2 cellular contexts compared by ENCODE assay signal in genomic region chr4:7850489-7850888, GRCh38.
TF ChIP-seq lines count a peak whose summit lies in the region.

No MANE protein-coding gene starts in this region.

TF ChIP-seq in Ishikawa, 13 proteins besides CTCF, POLR2A, EP300 and RAD21 (continued from another document):
- TF ChIP-seq FOXM1 (IDR thresholded peaks at IDR 0.05; ENCODE audit: borderline replicate concordance, low read depth) (no peak), CEBPB (IDR thresholded peaks at IDR 0.05) (no peak), TAF1 (IDR thresholded peaks at IDR 0.05; ENCODE audit: low read depth) (no peak), TEAD4 (IDR thresholded peaks at IDR 0.05) (no peak), YY1 (IDR thresholded peaks at IDR 0.05; ENCODE audit: low read depth) (no peak), TCF12 (IDR thresholded peaks at IDR 0.05; ENCODE audit: low read depth) (no peak), ZBTB7A (IDR thresholded peaks at IDR 0.05; ENCODE audit: low read depth) (no peak), MAX (IDR thresholded peaks at IDR 0.05) (no peak), REST (IDR thresholded peaks at IDR 0.05; ENCODE audit: low read depth) (no peak), CREB1 (IDR thresholded peaks at IDR 0.05; ENCODE audit: low read depth) (no peak)

TF ChIP-seq in GM12878, 131 proteins besides CTCF, POLR2A, EP300 and RAD21 (continued from another document):
- TF ChIP-seq ATF2 (IDR thresholded peaks at IDR 0.05; ENCODE audit: low read length), result no peak
- TF ChIP-seq GABPA (IDR thresholded peaks at IDR 0.05; ENCODE audit: low read depth), result no peak
- TF ChIP-seq IKZF1 (conservative IDR thresholded peaks at IDR 0.05), result no peak
- TF ChIP-seq SP1 (IDR thresholded peaks at IDR 0.05; ENCODE audit: low read depth, low read length), result no peak
TF ChIP-seq in GM12878: peak in this region for 0.
